Comparison of ENCODE assay signal across 9 cellular contexts in genomic region chr2:54579061-54579681, GRCh38.
DNase-seq lines count a peak whose midpoint lies in the region; ATAC-seq and TF ChIP-seq lines count a peak whose summit lies in the region.
"Had no signal": no experiment of that assay in that cellular context is flagged by ENCODE, and none has a peak within 500 bp of the region (broad histone marks: within the 10 kb centered on the region; RNA-seq: fewer than 3 reads in every experiment).

No MANE protein-coding gene starts in this region.

- peaks cover 100% of the 10 kb centered on the region for H3K4me1 ChIP-seq in CD4-positive, alpha-beta memory T cell (ENCODE audit: insufficient read depth, low read length)

- in situ Hi-C loops in brain microvascular endothelial cell (cut with HindIII; ENCODE audit: low pct_ligation_motif_present, low sequenced_read_pairs), result no loop called here

- DNase-seq in CD4-positive, alpha-beta memory T cell, result no peak
- DNase-seq in HL-60 (ENCODE audit: low read depth in 1 of 2, low spot score in 1 of 2) (no peak), brain microvascular endothelial cell (no peak), cerebellar nuclear complex (lab: John Stamatoyannopoulos, UW) (no peak), retina (no peak)
- DNase-seq in naive thymus-derived CD8-positive, alpha-beta T cell, result no peak
- DNase-seq: NCI-H2107 had no signal

- TF ChIP-seq CTCF in HL-60 (IDR thresholded peaks at IDR 0.05; ENCODE audit: insufficient read depth, low read length) (no peak), brain microvascular endothelial cell (IDR thresholded peaks at IDR 0.05; ENCODE audit: low read depth, low read length, missing control alignments) (no peak)

- H3K27ac Mint-ChIP-seq in CD4-positive, alpha-beta memory T cell, result peak overlapping the region; percentile 93 to 99 (median 98)
- H3K27ac Mint-ChIP-seq in naive thymus-derived CD8-positive, alpha-beta T cell, result peak overlapping the region; percentile 87 to 99 (median 98)

- ATAC-seq in naive thymus-derived CD8-positive, alpha-beta T cell, result no peak
- ATAC-seq in GM21737 (IDR thresholded peaks at IDR 0.05; ENCODE audit: unreplicated experiment), result no peak
- no peak for ATAC-seq in esophagus mucosa

- H3K9me3 Mint-ChIP-seq in CD4-positive, alpha-beta memory T cell, result no peaks in the 10 kb centered on the region
- H3K9me3 Mint-ChIP-seq in naive thymus-derived CD8-positive, alpha-beta T cell, result no peaks in the 10 kb centered on the region

- H3K27me3 ChIP-seq in CD4-positive, alpha-beta memory T cell (ENCODE audit: insufficient read depth, low read length), result no peaks in the 10 kb centered on the region
- H3K27me3 ChIP-seq in HL-60 (ENCODE audit: insufficient read depth, poor library complexity, severe bottlenecking), result no peaks in the 10 kb centered on the region
- no peaks in the 10 kb centered on the region for H3K27me3 ChIP-seq in brain microvascular endothelial cell (replicated peaks)

- H3K4me3 Mint-ChIP-seq in CD4-positive, alpha-beta memory T cell, result peak overlapping the region; percentile 40 to 86 (median 80)
- peak overlapping the region; percentile 71 to 89 (median 78) for H3K4me3 Mint-ChIP-seq in naive thymus-derived CD8-positive, alpha-beta T cell

- no peaks in the 10 kb centered on the region for H3K36me3 ChIP-seq in CD4-positive, alpha-beta memory T cell (ENCODE audit: insufficient read depth, low read length)
- H3K36me3 ChIP-seq in brain microvascular endothelial cell (replicated peaks), result no peaks in the 10 kb centered on the region

- peaks cover 80 to 99% (median 91%) of the 10 kb centered on the region in 4 donors for H3K4me1 Mint-ChIP-seq in CD4-positive, alpha-beta memory T cell
- H3K4me1 Mint-ChIP-seq in naive thymus-derived CD8-positive, alpha-beta T cell, result peaks cover 52 to 96% (median 94%) of the 10 kb centered on the region in 4 donors

- no peaks in the 10 kb centered on the region for H3K27me3 Mint-ChIP-seq in CD4-positive, alpha-beta memory T cell
- H3K27me3 Mint-ChIP-seq in naive thymus-derived CD8-positive, alpha-beta T cell, result no peaks in the 10 kb centered on the region

- intact Hi-C loops in CD4-positive, alpha-beta memory T cell (cut with micrococcal nuclease), result loop anchor here (1.0 kb wide), 1 partner anchor 10 kb away; no protein-coding TSS in a partner anchor

- peak overlapping the region in 1 of 2 donors; percentile 16 for H3K4me3 ChIP-seq in CD4-positive, alpha-beta memory T cell (ENCODE audit: low read length in 2 of 2)
- H3K4me3 ChIP-seq in HL-60 (replicated peaks; ENCODE audit: insufficient read depth, low read length) (no peak overlapping the region), brain microvascular endothelial cell (ENCODE audit: low read depth, low read length) (no peak overlapping the region)

- CTCF ChIA-PET in CD4-positive, alpha-beta memory T cell (lab: Charles Lee; ENCODE audit: partially characterized antibody), result interaction anchor here (1.1 to 14.6 kb wide), 5 partner anchors 18 to 27 kb away, joined by 3 to 199 read pairs (median 5); no protein-coding TSS in a partner anchor

- POLR2A ChIA-PET in CD4-positive, alpha-beta memory T cell (lab: Charles Lee; ENCODE audit: partially characterized antibody), result interaction anchor here (1.0 to 17.5 kb wide), 8 partner anchors 7 to 463 kb away, joined by 3 to 665 read pairs (median 24); no protein-coding TSS in a partner anchor
- POLR2A ChIA-PET in naive thymus-derived CD8-positive, alpha-beta T cell (lab: Charles Lee), result interaction anchor here (0.9 to 18.3 kb wide), 8 partner anchors 9 to 64 kb away, joined by 3 to 331 read pairs (median 6); no protein-coding TSS in a partner anchor

- peaks cover 3 to 17% of the 10 kb centered on the region in 2 donors for H3K36me3 Mint-ChIP-seq in CD4-positive, alpha-beta memory T cell
- H3K36me3 Mint-ChIP-seq in naive thymus-derived CD8-positive, alpha-beta T cell, result peaks cover 0 to 6% (median 6%) of the 10 kb centered on the region in 3 donors

- H3K27ac ChIP-seq in CD4-positive, alpha-beta memory T cell (ENCODE audit: low read depth, low read length), result peak overlapping the region; percentile 94
- peak overlapping the region; percentile 60 for H3K27ac ChIP-seq in HL-60 (replicated peaks)
- H3K27ac ChIP-seq in brain microvascular endothelial cell, result peak overlapping the region; percentile 42

- no peaks in the 10 kb centered on the region for H3K9me3 ChIP-seq in CD4-positive, alpha-beta memory T cell (ENCODE audit: control insufficient read depth in 1 of 2, low read length in 2 of 2)

Comparison
In these comparisons a context has a peak if more than half of its experiments do, and no peak if none do; other contexts are left out.
1. H3K27ac ChIP-seq: peak in every context shown above with its lines; median percentile 94 in CD4-positive, alpha-beta memory T cell; 60 in HL-60; 42 in brain microvascular endothelial cell.